16 cellular contexts compared by ENCODE assay signal in genomic region chr17:75565066-75565465, GRCh38. TPM values are rescaled to one million over a fixed set of nuclear protein-coding genes. Genes with fewer than 3 reads are reported as not detected.
DNase-seq lines count a peak whose midpoint lies in the region; ATAC-seq and TF ChIP-seq lines count a peak whose summit lies in the region.
"Had no signal": no experiment of that assay in that cellular context is flagged by ENCODE, and none has a peak within 500 bp of the region (broad histone marks: within the 10 kb centered on the region; RNA-seq: fewer than 3 reads in every experiment).

No MANE protein-coding gene starts in this region.

- peaks cover 21% of the 10 kb centered on the region for H3K27me3 Mint-ChIP-seq in HFFc6 (ENCODE audit: insufficient read depth)
- no peaks in the 10 kb centered on the region for H3K27me3 Mint-ChIP-seq in stimulated activated naive B cell treated with anti-CD40 and anti-IgM and Interleukin-4, amounts not matched to agents 10 μg/mL and 1 μg/mL and 100 μg/mL, for 72 hours
- H3K27me3 Mint-ChIP-seq: activated naive CD8-positive, alpha-beta T cell treated with anti-CD3 and anti-CD28 coated beads, Interleukin-2, amount 50 U/mL, for 24 hours; dendritic cell treated with granulocyte-macrophage colony-stimulating factor and Interleukin-4, amounts not matched to agents 40 ng/mL and 50 ng/mL, for 4 days; stimulated activated memory B cell treated with anti-CD40 and anti-IgM and Interleukin-4, amounts not matched to agents 10 μg/mL and 1 μg/mL and 100 μg/mL, for 72 hours had no signal

- TF ChIP-seq CTCF in AG09309 (IDR thresholded peaks at IDR 0.05; ENCODE audit: control insufficient read depth, insufficient read depth, low read depth, low read length, missing control alignments) = no peak
- no peak for TF ChIP-seq CTCF in HFFc6 (IDR thresholded peaks at IDR 0.05)
- no peak for TF ChIP-seq CTCF in foreskin fibroblast (IDR thresholded peaks at IDR 0.05; ENCODE audit: low read depth, low read length)

- H3K27ac Mint-ChIP-seq in HFFc6 = no peak overlapping the region
- no peak overlapping the region for H3K27ac Mint-ChIP-seq in stimulated activated naive B cell treated with anti-CD40 and anti-IgM and Interleukin-4, amounts not matched to agents 10 μg/mL and 1 μg/mL and 100 μg/mL, for 72 hours
- H3K27ac Mint-ChIP-seq: activated naive CD8-positive, alpha-beta T cell treated with anti-CD3 and anti-CD28 coated beads, Interleukin-2, amount 50 U/mL, for 24 hours; dendritic cell treated with granulocyte-macrophage colony-stimulating factor and Interleukin-4, amounts not matched to agents 40 ng/mL and 50 ng/mL, for 4 days; stimulated activated memory B cell treated with anti-CD40 and anti-IgM and Interleukin-4, amounts not matched to agents 10 μg/mL and 1 μg/mL and 100 μg/mL, for 72 hours had no signal

- no peak overlapping the region for H3K4me3 Mint-ChIP-seq in HFFc6
- no peak overlapping the region for H3K4me3 Mint-ChIP-seq in stimulated activated naive B cell treated with anti-CD40 and anti-IgM and Interleukin-4, amounts not matched to agents 10 μg/mL and 1 μg/mL and 100 μg/mL, for 72 hours
- H3K4me3 Mint-ChIP-seq: activated naive CD8-positive, alpha-beta T cell treated with anti-CD3 and anti-CD28 coated beads, Interleukin-2, amount 50 U/mL, for 24 hours; dendritic cell treated with granulocyte-macrophage colony-stimulating factor and Interleukin-4, amounts not matched to agents 40 ng/mL and 50 ng/mL, for 4 days; stimulated activated memory B cell treated with anti-CD40 and anti-IgM and Interleukin-4, amounts not matched to agents 10 μg/mL and 1 μg/mL and 100 μg/mL, for 72 hours had no signal

- no peaks in the 10 kb centered on the region for H3K36me3 Mint-ChIP-seq in HFFc6 (ENCODE audit: low read depth)
- H3K36me3 Mint-ChIP-seq in stimulated activated naive B cell treated with anti-CD40 and anti-IgM and Interleukin-4, amounts not matched to agents 10 μg/mL and 1 μg/mL and 100 μg/mL, for 72 hours = peaks cover 0 to 5% of the 10 kb centered on the region in 2 donors

- H3K4me1 Mint-ChIP-seq in HFFc6 (ENCODE audit: low read depth) = peaks cover 10% of the 10 kb centered on the region
- peaks cover 13 to 19% of the 10 kb centered on the region in 2 donors for H3K4me1 Mint-ChIP-seq in stimulated activated naive B cell treated with anti-CD40 and anti-IgM and Interleukin-4, amounts not matched to agents 10 μg/mL and 1 μg/mL and 100 μg/mL, for 72 hours
- H3K4me1 Mint-ChIP-seq: activated naive CD8-positive, alpha-beta T cell treated with anti-CD3 and anti-CD28 coated beads, Interleukin-2, amount 50 U/mL, for 24 hours had no signal

- peak; percentile 55 for DNase-seq in AG09309 (ENCODE audit: low read depth)
- peak; percentile 45 for DNase-seq in HFFc6
- DNase-seq in RPMI8226 = peak; percentile 92
- DNase-seq in foreskin fibroblast = peak; percentile 64 to 81
- DNase-seq in stimulated activated naive B cell treated with anti-CD40 and anti-IgM and Interleukin-4, amounts not matched to agents 10 μg/mL and 1 μg/mL and 100 μg/mL, for 72 hours = no peak
- DNase-seq in NCI-H1930 (lab: John Stamatoyannopoulos, UW) = no peak
- no peak for DNase-seq in DMS53 (lab: John Stamatoyannopoulos, UW)
- DNase-seq: activated naive CD8-positive, alpha-beta T cell treated with anti-CD3 and anti-CD28 coated beads, Interleukin-2, amount 50 U/mL, for 24 hours; activated T-cell treated with anti-CD3 and anti-CD28 coated beads for 4 hours; NCI-H187 had no signal

- no peaks in the 10 kb centered on the region for H3K9me3 Mint-ChIP-seq in HFFc6
- H3K9me3 Mint-ChIP-seq in stimulated activated naive B cell treated with anti-CD40 and anti-IgM and Interleukin-4, amounts not matched to agents 10 μg/mL and 1 μg/mL and 100 μg/mL, for 72 hours = no peaks in the 10 kb centered on the region
- H3K9me3 Mint-ChIP-seq: activated naive CD8-positive, alpha-beta T cell treated with anti-CD3 and anti-CD28 coated beads, Interleukin-2, amount 50 U/mL, for 24 hours; dendritic cell treated with granulocyte-macrophage colony-stimulating factor and Interleukin-4, amounts not matched to agents 40 ng/mL and 50 ng/mL, for 4 days; stimulated activated memory B cell treated with anti-CD40 and anti-IgM and Interleukin-4, amounts not matched to agents 10 μg/mL and 1 μg/mL and 100 μg/mL, for 72 hours had no signal

- H3K4me3 ChIP-seq in AG09309 (ENCODE audit: control insufficient read depth, low read depth, low read length) = no peak overlapping the region
- no peak overlapping the region for H3K4me3 ChIP-seq in foreskin fibroblast (ENCODE audit: low read depth in 1 of 2, low read length in 2 of 2)
- H3K4me3 ChIP-seq: BLaER1 had no signal

- ATAC-seq in stimulated activated naive B cell treated with anti-CD40 and anti-IgM and Interleukin-4, amounts not matched to agents 10 μg/mL and 1 μg/mL and 100 μg/mL, for 72 hours (replicated peaks) = no peak
- ATAC-seq in HG02852 (IDR thresholded peaks at IDR 0.05; ENCODE audit: unreplicated experiment) = no peak
- ATAC-seq: activated CD4-positive, CD25-positive, alpha-beta regulatory T cell treated with anti-CD3 and anti-CD28 coated beads, Interleukin-2, amount 50 U/mL, for 24 hours; activated naive CD8-positive, alpha-beta T cell treated with anti-CD3 and anti-CD28 coated beads, Interleukin-2, amount 50 U/mL, for 24 hours; HepG2; stimulated activated memory B cell treated with anti-CD40 and anti-IgM and Interleukin-4, amounts not matched to agents 10 μg/mL and 1 μg/mL and 100 μg/mL, for 72 hours had no signal

RNA-seq across cellular contexts. Expression of gene MYO15B, which starts 22.5 kb away (rescaled TPM):
- under 1 TPM in 4 of 6 experiments, not detected in 2; 0.25 to 0.74 (median 0.41) TPM for total RNA-seq in HFFc6 (2021; fragmentation: NEBNext Ultra II Directional; extraction: Animal tissue kit (Norgen Biotek cat#: 25700))

RNA-seq across cellular contexts. Expression of gene LLGL2, which starts 39.6 kb away (rescaled TPM):
- under 1 TPM; 0.14 to 0.55 (median 0.46) TPM for total RNA-seq in HFFc6 (2021; fragmentation: NEBNext Ultra II Directional; extraction: Animal tissue kit (Norgen Biotek cat#: 25700))

RNA-seq across cellular contexts. Expression of gene TSEN54, which starts 48.7 kb away (rescaled TPM):
- 10 to 100 TPM in 2 of 6 experiments, 1 to 10 TPM in 4; 8.7 to 11.1 (median 9.4) TPM for total RNA-seq in HFFc6 (2021; fragmentation: NEBNext Ultra II Directional; extraction: Animal tissue kit (Norgen Biotek cat#: 25700))

RNA-seq across cellular contexts. Expression of gene CASKIN2, which starts 49.7 kb away (rescaled TPM):
- 10 to 100 TPM; 17.5 to 25.3 (median 21.5) TPM for total RNA-seq in HFFc6 (2021; fragmentation: NEBNext Ultra II Directional; extraction: Animal tissue kit (Norgen Biotek cat#: 25700))

Comparison
In these comparisons a context has a peak if more than half of its experiments do, and no peak if none do; other contexts are left out.
1. DNase-seq: peak in AG09309 (single experiment), HFFc6 (single experiment), RPMI8226 (single experiment) and foreskin fibroblast (2 of 2); none in stimulated activated naive B cell treated with anti-CD40 and anti-IgM and Interleukin-4, amounts not matched to agents 10 μg/mL and 1 μg/mL and 100 μg/mL, for 72 hours (single experiment), NCI-H1930 (0 of 2) and DMS53 (single experiment).